Comparison of ENCODE assay signal across 1 cellular context in the genomic region with DNA sequence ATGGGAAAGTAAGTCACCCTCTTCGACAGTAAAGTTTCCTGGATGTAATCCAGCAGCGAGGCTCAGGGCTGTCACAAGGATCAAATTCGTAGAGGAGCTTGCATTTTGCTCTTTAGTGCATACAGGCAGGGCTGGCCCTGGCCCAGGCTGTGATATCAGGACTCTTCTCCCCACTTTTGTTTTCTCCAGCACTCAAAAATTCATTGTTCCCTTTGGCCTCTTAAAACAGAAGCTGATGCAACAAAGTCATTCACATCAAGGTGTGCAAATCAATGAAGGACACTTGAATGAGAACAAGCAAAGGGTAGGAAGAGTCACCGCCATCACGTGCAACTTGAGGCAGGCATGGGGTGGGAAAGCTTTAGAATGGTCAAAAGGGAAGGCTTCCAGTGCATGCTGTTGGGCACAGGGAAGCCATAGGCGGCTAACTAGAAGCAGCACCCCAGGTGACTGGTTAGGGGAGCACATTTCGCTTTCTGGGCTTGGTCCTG.
A peak's percentile ranks its signal among the peaks of the same experiment; 100 is the strongest.
TF ChIP-seq lines count a peak whose summit lies in the region.

No MANE protein-coding gene starts in this region.

TF ChIP-seq in WTC11, 78 proteins besides CTCF, POLR2A, EP300 and RAD21 (continued from another document):
- TF ChIP-seq, protein P1, sequence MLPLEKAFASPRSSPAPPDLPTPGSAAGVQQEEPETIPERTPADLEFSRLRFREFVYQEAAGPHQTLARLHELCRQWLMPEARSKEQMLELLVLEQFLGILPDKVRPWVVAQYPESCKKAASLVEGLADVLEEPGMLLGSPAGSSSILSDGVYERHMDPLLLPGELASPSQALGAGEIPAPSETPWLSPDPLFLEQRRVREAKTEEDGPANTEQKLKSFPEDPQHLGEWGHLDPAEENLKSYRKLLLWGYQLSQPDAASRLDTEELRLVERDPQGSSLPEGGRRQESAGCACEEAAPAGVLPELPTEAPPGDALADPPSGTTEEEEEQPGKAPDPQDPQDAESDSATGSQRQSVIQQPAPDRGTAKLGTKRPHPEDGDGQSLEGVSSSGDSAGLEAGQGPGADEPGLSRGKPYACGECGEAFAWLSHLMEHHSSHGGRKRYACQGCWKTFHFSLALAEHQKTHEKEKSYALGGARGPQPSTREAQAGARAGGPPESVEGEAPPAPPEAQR (CRISPR knock-in tag; IDR thresholded peaks at IDR 0.05) = no peak
- TF ChIP-seq TEAD4 (CRISPR knock-in tag; IDR thresholded peaks at IDR 0.05) (no peak), RORB (CRISPR knock-in tag; IDR thresholded peaks at IDR 0.05) (no peak), ZNF671 (CRISPR knock-in tag; IDR thresholded peaks at IDR 0.05) (no peak), OVOL2 (CRISPR knock-in tag; IDR thresholded peaks at IDR 0.05; ENCODE audit: borderline replicate concordance) (no peak)
- TF ChIP-seq, protein P2, sequence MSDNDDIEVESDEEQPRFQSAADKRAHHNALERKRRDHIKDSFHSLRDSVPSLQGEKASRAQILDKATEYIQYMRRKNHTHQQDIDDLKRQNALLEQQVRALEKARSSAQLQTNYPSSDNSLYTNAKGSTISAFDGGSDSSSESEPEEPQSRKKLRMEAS (CRISPR knock-in tag; IDR thresholded peaks at IDR 0.05) = peak; percentile 26; the same call in 1 of the 2 replicates
TF ChIP-seq in WTC11: peak in this region for 1.
